8 cellular contexts compared by ENCODE assay signal in the genomic region with DNA sequence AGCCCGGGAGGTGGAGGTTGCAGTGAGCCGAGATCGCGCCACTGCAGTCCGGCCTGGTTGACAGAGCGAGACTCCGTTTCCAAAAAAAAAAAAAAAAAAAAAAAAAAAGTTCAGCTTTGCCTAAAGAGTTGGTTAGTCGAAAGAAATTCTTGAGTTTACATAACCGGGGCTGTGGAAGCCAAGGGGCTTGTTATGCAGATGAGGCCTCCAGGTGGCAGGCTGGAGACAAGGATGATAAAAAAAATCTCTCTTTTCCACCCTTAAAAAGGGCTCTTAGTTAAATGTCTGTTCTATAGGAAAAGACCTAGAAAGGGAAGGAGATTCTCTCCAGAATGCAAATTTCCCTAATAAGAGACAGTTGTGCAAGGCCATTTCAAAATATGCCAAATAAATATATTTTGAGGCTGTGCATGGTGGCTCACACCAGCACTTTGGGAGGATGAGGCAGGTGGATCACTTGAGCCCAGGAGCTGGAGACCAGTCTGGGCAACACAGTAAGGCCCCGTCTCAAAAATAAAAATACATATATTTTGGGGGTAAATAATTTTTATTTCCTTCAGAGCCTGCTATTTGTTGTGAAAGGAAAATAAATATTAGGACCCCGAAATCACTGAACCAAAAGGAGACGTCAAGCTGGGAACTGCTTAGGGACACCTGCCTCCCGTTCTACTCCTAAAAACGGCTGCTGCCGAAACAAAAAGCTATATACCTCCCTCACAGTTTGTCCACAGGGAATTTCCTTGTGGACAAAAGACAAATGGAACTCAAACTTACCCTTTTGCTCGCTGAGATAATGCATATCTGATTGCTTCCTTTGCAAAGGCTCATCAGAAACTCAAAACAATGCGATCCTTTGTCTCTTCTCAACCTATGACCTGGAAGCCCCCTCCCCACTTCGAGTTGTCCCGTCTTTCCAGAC. TPM values are rescaled to one million over a fixed set of nuclear protein-coding genes. Genes with fewer than 3 reads are reported as not detected.
DNase-seq lines count a peak whose midpoint lies in the region; ATAC-seq, FAIRE-seq and TF ChIP-seq lines count a peak whose summit lies in the region.

No MANE protein-coding gene starts in this region.

- H3K4me1 Mint-ChIP-seq in chondrocyte (ENCODE audit: low read depth), result peaks cover 33% of the 10 kb centered on the region

- no peak overlapping the region for H3K4me3 Mint-ChIP-seq in chondrocyte (ENCODE audit: unreplicated experiment)

- no peaks in the 10 kb centered on the region for H3K27me3 Mint-ChIP-seq in chondrocyte (ENCODE audit: low read depth)

- no peaks in the 10 kb centered on the region for H3K9me3 Mint-ChIP-seq in chondrocyte (ENCODE audit: low read depth)

- peak; percentile 56 for ATAC-seq in left lobe of liver
- no peak for ATAC-seq in GM18873 (IDR thresholded peaks at IDR 0.05; ENCODE audit: low FRiP score, unreplicated experiment)

- H3K27ac Mint-ChIP-seq in chondrocyte (ENCODE audit: unreplicated experiment), result no peak overlapping the region

- no peaks in the 10 kb centered on the region for H3K36me3 Mint-ChIP-seq in chondrocyte (ENCODE audit: low read depth)

- peak; percentile 56 for DNase-seq in DMS53 treated with DMSO at 0.1 percent for 48 hours (lab: John Stamatoyannopoulos, UW; ENCODE audit: unreplicated experiment)
- DNase-seq in HTR-8/SVneo (ENCODE audit: insufficient read length, low spot score), result peak; percentile 74
- peak; percentile 34 for DNase-seq in SW480 (ENCODE audit: low spot score)
- DNase-seq in chondrocyte (ENCODE audit: low spot score), result no peak
- no peak for DNase-seq in left lobe of liver (ENCODE audit: low spot score)
- DNase-seq in superior temporal gyrus (ENCODE audit: extremely low spot score), result peak; percentile 60
- DNase-seq in NCI-H1048 (lab: John Stamatoyannopoulos, UW), result no peak

- peak; percentile 79 for TF ChIP-seq CTCF in chondrocyte (IDR thresholded peaks at IDR 0.05)

- no peak for FAIRE-seq in HTR-8/SVneo (lab: Jason Lieb, UNC)

RNA-seq across cellular contexts. Expression of a gene that starts 2.4 kb away (rescaled TPM):
- total RNA-seq in chondrocyte, result 100 to 109 TPM (median 107 TPM) in 3 replicates
- 354 TPM for total RNA-seq in left lobe of liver

RNA-seq across cellular contexts. Expression of a gene that starts 5.8 kb away (rescaled TPM):
- total RNA-seq in chondrocyte (not detected in 3 replicates), left lobe of liver (not detected)

RNA-seq across cellular contexts. Expression of a gene that starts 8.7 kb away (rescaled TPM):
- total RNA-seq in chondrocyte (1.0 to 3.3 TPM (median 1.6 TPM) in 3 replicates), left lobe of liver (29.2 TPM)

RNA-seq across cellular contexts. Expression of a gene that starts 15.5 kb away (rescaled TPM):
- total RNA-seq in chondrocyte, result 377 to 394 TPM (median 392 TPM) in 3 replicates
- 488 TPM for total RNA-seq in left lobe of liver

RNA-seq across cellular contexts. Expression of a gene that starts 16.2 kb away (rescaled TPM):
- 35.6 to 49.5 TPM (median 49.4 TPM) in 3 replicates for total RNA-seq in chondrocyte
- 37.0 TPM for total RNA-seq in left lobe of liver

Comparison
In these comparisons a context has a peak if more than half of its experiments do, and no peak if none do; other contexts are left out.
1. DNase-seq: peak in DMS53 treated with DMSO at 0.1 percent for 48 hours (single experiment), HTR-8/SVneo (single experiment), SW480 (single experiment) and superior temporal gyrus (single experiment); none in chondrocyte (single experiment), left lobe of liver (single experiment) and NCI-H1048 (single experiment).